ENCODE assay signal across 29 cellular contexts in genomic region chr20:37111926-37112455, GRCh38.
"Had no signal": no experiment of that assay in that cellular context is flagged by ENCODE, and none has a peak within 500 bp of the region (broad histone marks: within the 10 kb centered on the region; RNA-seq: fewer than 3 reads in every experiment).

No MANE protein-coding gene starts in this region.

- DNase-seq: activated B cell treated with CpG ODN at 0.5 μM for 24 hours; activated CD4-positive, alpha-beta memory T cell treated with anti-CD3 and anti-CD28 coated beads, Interleukin-2, amount 10 ng/mL, durations not matched to agents 7 days and 5 days; activated CD4-positive, alpha-beta T cell treated with anti-CD3 and anti-CD28 coated beads for 1 hour; activated CD4-positive, alpha-beta T cell treated with anti-CD3 and anti-CD28 coated beads, Interleukin-2, amount 50 U/mL, for 1 hour; activated CD8-positive, alpha-beta memory T cell treated with anti-CD3 and anti-CD28 coated beads, Interleukin-2, amount 50 U/mL, for 48 hours; activated effector memory CD4-positive, alpha-beta T cell treated with Interleukin-2 at 50 U/mL for 16 hours; activated naive CD4-positive, alpha-beta T cell; activated T-cell treated with anti-CD3 and anti-CD28 coated beads, Interleukin-2, amount 50 U/mL, for 1 hour; amygdala; brain microvascular endothelial cell; cerebellar nuclear complex; IMR-90; Kasumi-1; KBM-7; NCI-H1092; NCI-H1417; NCI-H2029; NCI-H2107; NCI-H2171 treated with DMSO at 0.1 percent for 48 hours; NCI-H226; NCI-H526 treated with DMSO at 0.1 percent for 48 hours; NCI-H82; NK-92 treated with Interleukin-12 subunit alpha and Interleukin-12 subunit beta, amount 100 ng/mL, for 24 hours; OCI-M1; SIG-M5; T-helper 17 cell; T-helper 9 cell had no signal

- H3K4me1 Mint-ChIP-seq: activated B cell treated with CpG ODN at 0.5 μM for 24 hours; activated CD4-positive, alpha-beta memory T cell treated with anti-CD3 and anti-CD28 coated beads, Interleukin-2, amount 10 ng/mL, durations not matched to agents 7 days and 5 days; T-helper 17 cell had no signal

- H3K36me3 ChIP-seq: brain microvascular endothelial cell had no signal

- H3K36me3 Mint-ChIP-seq: activated naive CD8-positive, alpha-beta T cell had no signal

- ATAC-seq: Panc1, T-helper 17 cell had no signal

- H3K9me3 Mint-ChIP-seq: activated B cell treated with CpG ODN at 0.5 μM for 24 hours; activated CD4-positive, alpha-beta memory T cell treated with anti-CD3 and anti-CD28 coated beads, Interleukin-2, amount 10 ng/mL, durations not matched to agents 7 days and 5 days had no signal

- H3K27ac Mint-ChIP-seq: activated B cell treated with CpG ODN at 0.5 μM for 24 hours; activated CD4-positive, alpha-beta memory T cell treated with anti-CD3 and anti-CD28 coated beads, Interleukin-2, amount 10 ng/mL, durations not matched to agents 7 days and 5 days; activated naive CD8-positive, alpha-beta T cell; T-helper 17 cell had no signal

- H3K4me3 Mint-ChIP-seq: activated B cell treated with CpG ODN at 0.5 μM for 24 hours; activated CD4-positive, alpha-beta memory T cell treated with anti-CD3 and anti-CD28 coated beads, Interleukin-2, amount 10 ng/mL, durations not matched to agents 7 days and 5 days; activated naive CD8-positive, alpha-beta T cell; T-helper 17 cell had no signal

- H3K27me3 Mint-ChIP-seq: activated B cell treated with CpG ODN at 0.5 μM for 24 hours; activated naive CD8-positive, alpha-beta T cell; T-helper 17 cell had no signal
